14 cellular contexts compared by ENCODE assay signal in the genomic region with DNA sequence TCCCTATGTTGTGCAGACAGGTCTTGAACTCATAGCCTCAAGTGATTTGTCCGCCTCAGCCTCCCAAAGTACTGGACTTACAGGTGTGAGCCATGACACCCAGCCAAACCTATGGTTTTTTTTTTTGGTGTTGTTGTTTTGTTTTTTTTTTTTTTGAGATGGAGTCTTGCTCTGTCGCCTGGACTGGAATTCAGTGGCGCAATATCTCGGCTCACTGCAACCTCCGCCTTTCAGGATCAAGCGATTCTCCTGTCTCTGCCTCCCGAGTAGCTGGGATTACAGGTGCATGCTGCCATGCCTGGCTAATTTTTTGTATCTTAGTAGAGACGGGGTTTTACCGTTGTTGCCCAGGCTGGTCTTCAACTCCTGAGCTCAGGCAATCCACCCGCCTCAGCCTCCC. TPM values are rescaled to one million over a fixed set of nuclear protein-coding genes. Genes with fewer than 3 reads are reported as not detected.
DNase-seq lines count a peak whose midpoint lies in the region.
"Had no signal": no experiment of that assay in that cellular context is flagged by ENCODE, and none has a peak within 500 bp of the region (broad histone marks: within the 10 kb centered on the region; RNA-seq: fewer than 3 reads in every experiment).

No MANE protein-coding gene starts in this region.

- no peak overlapping the region for H3K23ac ChIP-seq in trophoblast cell (ENCODE audit: low read length)

- H3K9me3 ChIP-seq in BLaER1: no peaks in the 10 kb centered on the region
- no peaks in the 10 kb centered on the region for H3K9me3 ChIP-seq in BLaER1 treated with 17β-estradiol and CSF1 and Interleukin-3, amounts not matched to agents 10 nM and 100 nM (replicated peaks in 1 of 11)
- H3K9me3 ChIP-seq in SK-N-MC (ENCODE audit: low read depth, low read length): no peaks in the 10 kb centered on the region
- no peaks in the 10 kb centered on the region for H3K9me3 ChIP-seq in trophoblast cell (ENCODE audit: insufficient read depth, low read depth, low read length)

- H2AK5ac ChIP-seq in trophoblast cell (ENCODE audit: low read length): no peak overlapping the region

- no peak overlapping the region for H2BK5ac ChIP-seq in trophoblast cell (ENCODE audit: low read depth, low read length, poor library complexity)

- H3K27ac ChIP-seq in BLaER1 (no peak overlapping the region), SK-N-MC (peak overlapping the region; percentile 92; the same call in 1 of the 2 replicates), trophoblast cell (ENCODE audit: low read depth, low read length) (no peak overlapping the region)
- peak overlapping the region in 1 of 11 experiments; percentile 9; a peak in 1 of 22 replicates for H3K27ac ChIP-seq in BLaER1 treated with 17β-estradiol and CSF1 and Interleukin-3, amounts not matched to agents 10 nM and 100 nM

- H3K4me1 ChIP-seq in BLaER1 (peaks cover 70% of the 10 kb centered on the region), trophoblast cell (ENCODE audit: control insufficient read depth in 1 of 2, insufficient read depth in 2 of 2, low read length in 2 of 2) (peaks cover 41 to 56% of the 10 kb centered on the region in 2 experiments)
- peaks cover 35 to 79% (median 70%) of the 10 kb centered on the region in 10 experiments for H3K4me1 ChIP-seq in BLaER1 treated with 17β-estradiol and CSF1 and Interleukin-3, amounts not matched to agents 10 nM and 100 nM

- no peak overlapping the region for H3K9ac ChIP-seq in BLaER1
- H3K9ac ChIP-seq in BLaER1 treated with 17β-estradiol and CSF1 and Interleukin-3, amounts not matched to agents 10 nM and 100 nM: no peak overlapping the region; a peak in 1 of 22 replicates
- H3K9ac ChIP-seq in SK-N-MC (ENCODE audit: insufficient read length): no peak overlapping the region
- no peak overlapping the region for H3K9ac ChIP-seq in trophoblast cell (ENCODE audit: low read length)

- peak overlapping the region; percentile 79 for H3K4me2 ChIP-seq in BLaER1
- H3K4me2 ChIP-seq in BLaER1 treated with 17β-estradiol and CSF1 and Interleukin-3, amounts not matched to agents 10 nM and 100 nM: peak overlapping the region in 9 of 11 experiments; percentile 68 to 93 (median 84); a peak in 16 of 22 replicates
- H3K4me2 ChIP-seq in trophoblast cell (ENCODE audit: low read length): no peak overlapping the region

- peak overlapping the region; percentile 26 for H2BK120ac ChIP-seq in trophoblast cell (ENCODE audit: insufficient read depth, low read length, poor library complexity)

- H3K27me3 ChIP-seq in BLaER1: no peaks in the 10 kb centered on the region
- H3K27me3 ChIP-seq in BLaER1 treated with 17β-estradiol and CSF1 and Interleukin-3, amounts not matched to agents 10 nM and 100 nM: no peaks in the 10 kb centered on the region
- no peaks in the 10 kb centered on the region for H3K27me3 ChIP-seq in trophoblast cell (ENCODE audit: insufficient read depth, low read length)

- H4K20me1 ChIP-seq in BLaER1: no peaks in the 10 kb centered on the region
- H4K20me1 ChIP-seq in BLaER1 treated with 17β-estradiol and CSF1 and Interleukin-3, amounts not matched to agents 10 nM and 100 nM: no peaks in the 10 kb centered on the region

- no peak overlapping the region for H3K14ac ChIP-seq in trophoblast cell (ENCODE audit: low read length)

- H4K91ac ChIP-seq in trophoblast cell (ENCODE audit: low read depth, low read length): peak overlapping the region; percentile 89

- H3K18ac ChIP-seq in trophoblast cell (ENCODE audit: low read length): peak overlapping the region; percentile 5

- no peak overlapping the region for H4K8ac ChIP-seq in trophoblast cell (ENCODE audit: low read depth, low read length)

- H4K12ac ChIP-seq in trophoblast cell (ENCODE audit: low read depth, low read length): no peak overlapping the region

- H3K4ac ChIP-seq in trophoblast cell (ENCODE audit: low read depth, low read length): no peak overlapping the region

- DNase-seq in SK-N-MC (ENCODE audit: low read depth, low spot score): no peak
- peak; percentile 68 to 76 for DNase-seq in trophoblast cell
- DNase-seq in NCI-H1436 treated with DMSO at 0.1 percent for 48 hours (lab: John Stamatoyannopoulos, UW): no peak
- no peak for DNase-seq in NCI-H1105 treated with DMSO at 0.1 percent for 48 hours (lab: John Stamatoyannopoulos, UW)
- DNase-seq: CD4-positive, alpha-beta T cell; CD8-positive, alpha-beta memory T cell; DMS 273 treated with DMSO at 0.1 percent for 48 hours; DMS79 treated with DMSO at 0.1 percent for 48 hours; GF-D8; H7; HCEC 1CT had no signal

- H3K36me3 ChIP-seq in BLaER1 (no peaks in the 10 kb centered on the region), SK-N-MC (ENCODE audit: insufficient read depth, low read length) (no peaks in the 10 kb centered on the region), trophoblast cell (ENCODE audit: control insufficient read depth in 1 of 2, insufficient read depth in 2 of 2, low read length in 2 of 2) (no peaks in the 10 kb centered on the region)
- H3K36me3 ChIP-seq in BLaER1 treated with 17β-estradiol and CSF1 and Interleukin-3, amounts not matched to agents 10 nM and 100 nM: no peaks in the 10 kb centered on the region

- no peak overlapping the region for H2AFZ ChIP-seq in trophoblast cell (ENCODE audit: insufficient read depth, low read length, poor library complexity)

- peaks cover 9% of the 10 kb centered on the region for H3K79me2 ChIP-seq in trophoblast cell (ENCODE audit: control insufficient read depth, insufficient read depth, low read length, poor library complexity)

- H3K79me1 ChIP-seq in trophoblast cell (ENCODE audit: low read length): peaks cover 56% of the 10 kb centered on the region

- peak overlapping the region; percentile 58 for H2BK12ac ChIP-seq in trophoblast cell (ENCODE audit: low read length)

- no peak overlapping the region for H3K4me3 ChIP-seq in BLaER1
- no peak overlapping the region for H3K4me3 ChIP-seq in BLaER1 treated with 17β-estradiol and CSF1 and Interleukin-3, amounts not matched to agents 10 nM and 100 nM
- no peak overlapping the region for H3K4me3 ChIP-seq in SK-N-MC
- H3K4me3 ChIP-seq in trophoblast cell (ENCODE audit: low read depth, low read length): no peak overlapping the region
- H3K4me3 ChIP-seq: GM23248 had no signal

- WGBS in trophoblast cell (ENCODE audit: extremely low coverage, insufficient coverage, insufficient read length): no CpG with 5 or more reads among the region's 10 CpGs

RNA-seq across cellular contexts. Expression of gene RCOR1, which starts 11.3 kb away (rescaled TPM):
- 39.7 and 41.7 TPM in 2 replicates for polyA plus RNA-seq in trophoblast cell (2013)

Comparison
In these comparisons a context has a peak if more than half of its experiments do, and no peak if none do; other contexts are left out.
1. DNase-seq: peak in trophoblast cell (2 of 2); none in SK-N-MC (single experiment), NCI-H1436 treated with DMSO at 0.1 percent for 48 hours (single experiment) and NCI-H1105 treated with DMSO at 0.1 percent for 48 hours (single experiment).